In the genomic region with DNA sequence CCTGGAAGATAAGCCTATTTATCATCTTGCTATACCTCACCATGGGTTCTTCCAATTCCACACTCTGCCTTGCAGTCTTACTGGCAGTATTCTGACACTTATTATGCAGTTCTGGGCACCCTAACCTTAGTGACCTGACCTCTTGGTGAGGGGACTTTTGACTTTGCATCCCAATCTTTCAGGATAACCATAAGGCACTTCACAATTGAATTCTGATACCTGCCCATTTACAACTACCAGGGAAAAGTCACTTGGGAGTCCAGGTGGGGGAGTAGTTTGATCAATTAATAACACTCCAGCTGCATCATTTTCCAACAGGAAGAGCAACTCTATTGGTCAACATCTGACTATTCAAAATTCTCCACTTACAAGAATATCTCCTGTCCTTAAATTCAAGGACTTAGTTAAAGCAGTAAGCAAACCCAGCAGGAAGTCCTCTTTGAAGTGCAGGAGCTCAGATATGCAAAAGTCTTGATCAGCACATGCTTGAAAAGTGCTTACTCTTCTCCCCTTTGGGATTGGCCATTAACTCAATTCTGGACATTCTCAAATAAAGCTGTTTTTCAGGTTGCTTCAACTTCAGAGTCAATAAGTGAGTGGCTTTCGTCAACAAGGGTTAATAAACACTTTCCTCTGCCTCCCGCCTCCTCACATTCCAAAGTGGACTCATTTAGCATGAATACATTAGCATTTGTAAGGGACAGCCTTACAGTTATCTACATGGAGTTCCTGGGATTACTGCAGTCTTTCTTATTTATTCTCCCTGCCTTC, we compare ENCODE assay signal across 1 cellular context.
TF ChIP-seq lines count a peak whose summit lies in the region.

No MANE protein-coding gene starts in this region.

TF ChIP-seq in K562, 482 proteins besides CTCF, POLR2A, EP300 and RAD21:
- TF ChIP-seq ZNF217 (CRISPR knock-in tag; IDR thresholded peaks at IDR 0.05) (no peak), ZNF79 (CRISPR knock-in tag; IDR thresholded peaks at IDR 0.05; ENCODE audit: low read depth) (no peak)
- TF ChIP-seq, protein P1, sequence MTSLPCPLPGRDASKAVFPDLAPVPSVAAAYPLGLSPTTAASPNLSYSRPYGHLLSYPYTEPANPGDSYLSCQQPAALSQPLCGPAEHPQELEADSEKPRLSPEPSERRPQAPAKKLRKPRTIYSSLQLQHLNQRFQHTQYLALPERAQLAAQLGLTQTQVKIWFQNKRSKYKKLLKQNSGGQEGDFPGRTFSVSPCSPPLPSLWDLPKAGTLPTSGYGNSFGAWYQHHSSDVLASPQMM (CRISPR knock-in tag; IDR thresholded peaks at IDR 0.05) = no peak
